In the genomic region with DNA sequence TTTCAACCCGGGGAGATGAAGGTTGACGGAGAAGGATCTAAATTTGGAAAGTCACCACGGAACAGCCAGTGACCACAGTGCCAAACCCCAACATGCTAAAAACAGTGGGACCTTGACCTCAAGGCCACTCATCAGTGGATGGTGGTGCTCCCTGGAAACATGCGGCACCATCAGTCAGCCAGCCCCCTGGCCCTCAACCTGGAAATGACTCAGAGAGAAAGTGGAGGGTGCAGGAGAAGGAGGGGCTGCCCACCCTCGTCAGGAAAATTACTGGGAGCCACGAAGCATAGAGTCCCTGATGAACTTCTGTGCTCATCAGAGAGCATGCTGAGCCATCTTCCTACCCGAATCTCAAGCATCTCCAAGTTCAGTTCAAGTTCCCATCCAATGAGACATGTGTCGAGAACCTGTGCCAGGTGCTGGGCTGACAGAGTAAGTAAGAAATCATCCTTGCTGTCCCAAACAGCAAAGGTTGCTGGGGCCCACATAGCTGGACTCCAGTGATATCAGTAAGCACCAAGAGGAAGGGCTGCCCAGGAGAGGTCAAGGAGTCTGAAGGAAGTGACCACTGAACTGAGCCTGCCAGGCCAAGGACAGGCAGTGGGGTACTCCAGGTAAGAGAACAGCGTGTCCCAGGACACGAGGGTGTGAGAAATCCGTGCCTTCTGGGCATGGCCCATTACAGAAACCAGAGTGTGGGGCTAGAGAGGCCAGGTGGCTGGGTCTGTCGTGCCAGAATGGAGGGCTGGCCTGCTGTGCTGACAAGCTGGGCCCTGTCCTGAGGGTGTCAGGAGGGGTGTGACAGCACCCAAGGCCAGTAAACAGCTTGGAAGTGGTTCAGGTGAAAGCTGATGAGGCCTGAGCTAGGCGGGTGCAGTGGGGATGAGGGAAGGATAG, we compare ENCODE assay signal across 8 cellular contexts.
DNase-seq lines count a peak whose midpoint lies in the region; ATAC-seq and TF ChIP-seq lines count a peak whose summit lies in the region.

No MANE protein-coding gene starts in this region.

- no peak for TF ChIP-seq RAD21 in Ishikawa (IDR thresholded peaks at IDR 0.05; ENCODE audit: low read depth)

- TF ChIP-seq EP300 in Ishikawa (IDR thresholded peaks at IDR 0.05; ENCODE audit: borderline replicate concordance): no peak; the same call in 1 of the 2 replicates

- no peaks in the 10 kb centered on the region for H3K9me3 Mint-ChIP-seq in activated naive CD8-positive, alpha-beta T cell (ENCODE audit: low read depth)

- H3K27me3 Mint-ChIP-seq in activated naive CD8-positive, alpha-beta T cell: no peaks in the 10 kb centered on the region

- DNase-seq in AG20443 (ENCODE audit: low spot score) (peak; percentile 76), iPS-NIHi7 (ENCODE audit: extremely low spot score) (peak; percentile 29), NCI-H1436 (lab: John Stamatoyannopoulos, UW) (no peak), cortex of kidney (lab: John Stamatoyannopoulos, UW) (no peak)
- peak; percentile 49 to 53 for DNase-seq in stimulated activated CD8-positive, alpha-beta memory T cell treated with anti-CD3 and anti-CD28 coated beads, Interleukin-15, amount 100 ng/mL, for 4 hours (ENCODE audit: low read depth in 2 of 2)

- H3K4me1 Mint-ChIP-seq in activated naive CD8-positive, alpha-beta T cell (ENCODE audit: low read depth): peaks cover 89% of the 10 kb centered on the region

- ATAC-seq in HG03095 (IDR thresholded peaks at IDR 0.05; ENCODE audit: unreplicated experiment): no peak

- H3K36me3 Mint-ChIP-seq in activated naive CD8-positive, alpha-beta T cell: peaks cover 23% of the 10 kb centered on the region

- peak overlapping the region; percentile 97 for H3K27ac Mint-ChIP-seq in activated naive CD8-positive, alpha-beta T cell

- peak overlapping the region; percentile 90 for H3K4me3 Mint-ChIP-seq in activated naive CD8-positive, alpha-beta T cell

TF ChIP-seq in Ishikawa, 13 proteins besides CTCF, POLR2A, EP300 and RAD21:
- TF ChIP-seq TEAD4 (IDR thresholded peaks at IDR 0.05) (no peak; the same call in 1 of the 2 replicates), EGR1 (IDR thresholded peaks at IDR 0.05) (no peak), TAF1 (IDR thresholded peaks at IDR 0.05; ENCODE audit: low read depth) (no peak), NFIC (IDR thresholded peaks at IDR 0.05) (0 out of 2 replicates have a peak, but pooled peaks have one; percentile 10)

Comparison
In these comparisons a context has a peak if more than half of its experiments do, and no peak if none do; other contexts are left out.
1. DNase-seq: peak in AG20443 (single experiment), iPS-NIHi7 (single experiment) and stimulated activated CD8-positive, alpha-beta memory T cell treated with anti-CD3 and anti-CD28 coated beads, Interleukin-15, amount 100 ng/mL, for 4 hours (2 of 2); none in NCI-H1436 (single experiment) and cortex of kidney (single experiment).